14 cellular contexts compared by ENCODE assay signal in genomic region chr4:17599826-17600225, GRCh38. TPM values are rescaled to one million over a fixed set of nuclear protein-coding genes. Genes with fewer than 3 reads are reported as not detected.
A peak's percentile ranks its signal among the peaks of the same experiment; 100 is the strongest.
DNase-seq lines count a peak whose midpoint lies in the region; ATAC-seq and TF ChIP-seq lines count a peak whose summit lies in the region.
"Had no signal": no experiment of that assay in that cellular context is flagged by ENCODE, and none has a peak within 500 bp of the region (broad histone marks: within the 10 kb centered on the region; RNA-seq: fewer than 3 reads in every experiment).

No MANE protein-coding gene starts in this region.

- H3K4me3 Mint-ChIP-seq in T-helper 17 cell: no peak overlapping the region
- H3K4me3 Mint-ChIP-seq: CD4-positive, CD25-positive, alpha-beta regulatory T cell had no signal

- DNase-seq in AG20443 (ENCODE audit: low spot score) (peak; percentile 49), T-helper 17 cell (no peak), fibroblast of mammary gland (ENCODE audit: low read depth) (peak; percentile 16), NCI-H2196 (lab: John Stamatoyannopoulos, UW; ENCODE audit: unreplicated experiment) (no peak), NCI-H526 treated with DMSO at 0.1 percent for 48 hours (lab: John Stamatoyannopoulos, UW) (no peak)
- DNase-seq: Calu3; CD4-positive, CD25-positive, alpha-beta regulatory T cell; DMS 273 treated with DMSO at 0.1 percent for 48 hours; GOT3; IMR-90 had no signal

- H3K27me3 Mint-ChIP-seq in T-helper 17 cell: no peaks in the 10 kb centered on the region
- H3K27me3 Mint-ChIP-seq: CD4-positive, CD25-positive, alpha-beta regulatory T cell had no signal

- no peak for TF ChIP-seq CTCF in fibroblast of mammary gland (conservative IDR thresholded peaks at IDR 0.05; ENCODE audit: control insufficient read depth, insufficient read depth, low read depth, low read length)

- no peaks in the 10 kb centered on the region for H3K9me3 ChIP-seq in T-helper 17 cell (ENCODE audit: control insufficient read depth, low read length, poor library complexity, severe bottlenecking)
- H3K9me3 ChIP-seq: A549; BLaER1 treated with 17β-estradiol and CSF1 and Interleukin-3, amounts not matched to agents 10 nM and 100 nM; HAP-1 had no signal

- H3K36me3 Mint-ChIP-seq in T-helper 17 cell (ENCODE audit: low read depth): peaks cover 2% of the 10 kb centered on the region

- no peak overlapping the region for H3K4me3 ChIP-seq in fibroblast of mammary gland (ENCODE audit: control insufficient read depth, low read depth, low read length)
- H3K4me3 ChIP-seq: A549; BLaER1 treated with 17β-estradiol and CSF1 and Interleukin-3, amounts not matched to agents 10 nM and 100 nM; HAP-1 had no signal

- no peaks in the 10 kb centered on the region for H3K4me1 Mint-ChIP-seq in T-helper 17 cell

- no peak for ATAC-seq in T-helper 17 cell
- no peak for ATAC-seq in GM18868 (IDR thresholded peaks at IDR 0.05; ENCODE audit: unreplicated experiment)
- ATAC-seq: A549 had no signal

- H3K27ac Mint-ChIP-seq in T-helper 17 cell: peak overlapping the region; percentile 54
- H3K27ac Mint-ChIP-seq: CD4-positive, CD25-positive, alpha-beta regulatory T cell had no signal

RNA-seq across cellular contexts. Expression of gene MED28, which starts 14.6 kb away (rescaled TPM):
- total RNA-seq in T-helper 17 cell: 10 to 100 TPM; 40.8 to 55.5 TPM

RNA-seq across cellular contexts. Expression of gene LAP3, which starts 22.8 kb away (rescaled TPM):
- total RNA-seq in T-helper 17 cell: 10 to 100 TPM; 49.6 to 63.5 TPM

Comparison
In these comparisons a context has a peak if more than half of its experiments do, and no peak if none do; other contexts are left out.
1. DNase-seq: peak in AG20443 (single experiment) and fibroblast of mammary gland (single experiment); none in T-helper 17 cell (0 of 3), NCI-H2196 (single experiment) and NCI-H526 treated with DMSO at 0.1 percent for 48 hours (single experiment).